In the genomic region with DNA sequence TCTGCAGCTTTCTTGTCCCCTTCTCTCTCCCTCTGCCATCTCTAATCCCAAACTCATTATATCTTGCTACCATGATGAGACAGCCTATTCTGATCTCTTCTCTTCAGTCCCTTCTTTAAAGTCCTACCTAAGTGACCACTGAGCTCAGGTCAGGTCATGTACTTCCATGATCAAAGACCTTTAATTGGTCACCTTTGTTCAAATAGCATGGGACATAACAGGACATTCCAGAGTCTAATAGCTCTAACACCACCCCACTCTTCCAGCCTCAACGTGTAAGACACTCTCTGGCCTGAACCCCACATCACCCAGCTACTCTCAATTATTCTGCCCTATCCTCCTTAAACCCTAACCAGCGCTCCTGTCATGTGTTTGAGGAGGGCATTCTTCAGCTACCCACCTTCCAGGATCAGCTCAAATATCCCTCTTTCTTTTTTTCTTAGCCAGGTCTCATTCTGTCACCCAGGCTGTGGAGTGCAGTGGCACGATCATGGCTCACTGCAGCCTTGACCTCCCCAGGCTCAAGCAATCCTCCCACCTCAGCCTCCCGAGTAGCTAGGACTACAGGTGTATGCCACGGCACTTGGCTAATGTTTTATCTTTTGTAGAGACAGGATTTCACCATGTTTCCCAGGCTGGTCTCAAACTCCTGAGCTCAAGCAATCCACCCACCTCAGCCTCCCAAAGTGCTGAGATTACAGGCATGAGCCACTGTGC, we compare ENCODE assay signal across 27 cellular contexts. TPM values are rescaled to one million over a fixed set of nuclear protein-coding genes. Genes with fewer than 3 reads are reported as not detected.
DNase-seq lines count a peak whose midpoint lies in the region; ATAC-seq, FAIRE-seq and TF ChIP-seq lines count a peak whose summit lies in the region.
"Had no signal": no experiment of that assay in that cellular context is flagged by ENCODE, and none has a peak within 500 bp of the region (broad histone marks: within the 10 kb centered on the region; RNA-seq: fewer than 3 reads in every experiment).

No MANE protein-coding gene starts in this region.

- peak; percentile 28 for FAIRE-seq in H1 (lab: Jason Lieb, UNC)
- FAIRE-seq: A549, HTR-8/SVneo had no signal

- no peaks in the 10 kb centered on the region for H3K27me3 Mint-ChIP-seq in Caco-2 (ENCODE audit: insufficient read depth, unreplicated experiment)
- H3K27me3 Mint-ChIP-seq in GM23338 (ENCODE audit: insufficient read depth, low read depth, poor library complexity): peaks cover 2% of the 10 kb centered on the region
- H3K27me3 Mint-ChIP-seq in nephron progenitor cell (ENCODE audit: low read depth, poor library complexity): no peaks in the 10 kb centered on the region
- H3K27me3 Mint-ChIP-seq: CD4-positive, alpha-beta memory T cell had no signal

- no peak overlapping the region for H3K9ac ChIP-seq in H1 (replicated peaks in 1 of 4; ENCODE audit: extremely low read depth in 1 of 4, low read depth in 3 of 4, low read length in 3 of 4)

- TF ChIP-seq EP300 in H1 (IDR thresholded peaks at IDR 0.05; ENCODE audit: borderline replicate concordance in 1 of 2, low read depth in 2 of 2, low read length in 2 of 2): no peak

- no peak for TF ChIP-seq RAD21 in H1 (IDR thresholded peaks at IDR 0.05 in 1 of 2, conservative IDR thresholded peaks at IDR 0.05 in 1 of 2; ENCODE audit: low read depth in 2 of 2, low read length in 2 of 2)

- no peaks in the 10 kb centered on the region for H3K27me3 ChIP-seq in Caco-2 (replicated peaks; ENCODE audit: control insufficient read depth, insufficient read depth, low read length)
- no peaks in the 10 kb centered on the region for H3K27me3 ChIP-seq in GM23338 (ENCODE audit: insufficient read depth)
- no peaks in the 10 kb centered on the region for H3K27me3 ChIP-seq in H1 (replicated peaks in 1 of 4; ENCODE audit: control insufficient read depth in 3 of 4, extremely low read depth in 1 of 4, insufficient read depth in 3 of 4, low read length in 3 of 4)
- no peaks in the 10 kb centered on the region for H3K27me3 ChIP-seq in BE2C

- H3K27ac Mint-ChIP-seq in Caco-2 (ENCODE audit: unreplicated experiment): peak overlapping the region; percentile 37
- H3K27ac Mint-ChIP-seq in GM23338: peak overlapping the region; percentile 32; the same call in 1 of the 2 replicates
- peak overlapping the region; percentile 65 for H3K27ac Mint-ChIP-seq in nephron progenitor cell
- H3K27ac Mint-ChIP-seq: CD4-positive, alpha-beta memory T cell had no signal

- H3K9me3 ChIP-seq in Caco-2: no peaks in the 10 kb centered on the region
- H3K9me3 ChIP-seq in H1 (ENCODE audit: insufficient read depth in 2 of 2, low read depth in 1 of 2, low read length in 1 of 2): no peaks in the 10 kb centered on the region
- no peaks in the 10 kb centered on the region for H3K9me3 ChIP-seq in BE2C
- H3K9me3 ChIP-seq: A549 had no signal

- H3K27ac ChIP-seq in GM23338 (ENCODE audit: low read depth) (0 out of 2 replicates have a peak overlapping the region, but pooled peaks have one; percentile 61), H1 (ENCODE audit: low read depth, low read length) (no peak overlapping the region)
- H3K27ac ChIP-seq: A549, RWPE1 had no signal

- intact Hi-C loops in Caco-2 (cut with micrococcal nuclease; ENCODE audit: unreplicated experiment): loop anchor here (5.0 kb wide), 1 partner anchor 38 kb away; no protein-coding TSS in a partner anchor

- POLR2A ChIA-PET in Caco-2 (lab: Charles Lee) (no interaction called here), H1 (lab: Charles Lee; ENCODE audit: partially characterized antibody) (interaction anchor here (0.8 kb wide), 1 partner anchor 150 kb away, joined by 3 read pairs; no protein-coding TSS in a partner anchor)

- no peak overlapping the region for H3K18ac ChIP-seq in H1 (ENCODE audit: extremely low read depth, low read length)

- H4K91ac ChIP-seq in H1 (replicated peaks; ENCODE audit: insufficient read length, low read length): no peak overlapping the region

- H4K20me1 ChIP-seq in GM23338 (replicated peaks; ENCODE audit: insufficient read depth) (no peaks in the 10 kb centered on the region), H1 (replicated peaks in 1 of 2; ENCODE audit: control insufficient read depth in 1 of 2, insufficient read depth in 2 of 2, low read length in 2 of 2) (no peaks in the 10 kb centered on the region)

- H3K23ac ChIP-seq in H1 (ENCODE audit: insufficient read length): no peak overlapping the region

- no peak overlapping the region for H4K8ac ChIP-seq in H1 (ENCODE audit: extremely low read depth, insufficient read depth, low read length)

- H3K14ac ChIP-seq in H1 (ENCODE audit: insufficient read length): no peak overlapping the region

- H2BK120ac ChIP-seq in H1 (replicated peaks; ENCODE audit: low read depth, low read length): no peak overlapping the region

- H3K9me2 ChIP-seq in GM23338 (ENCODE audit: insufficient read depth): peaks cover 24% of the 10 kb centered on the region

- no peak overlapping the region for H2BK20ac ChIP-seq in H1 (ENCODE audit: low read length)

- H2BK12ac ChIP-seq in H1 (ENCODE audit: low read depth, low read length): 0 out of 2 replicates have a peak overlapping the region, but pooled peaks have one; percentile 18

- BruUV-seq in Caco-2 (replicated peaks; lab: Mats Ljungman, UMichigan): no TSS peak

- no peaks in the 10 kb centered on the region for H3K36me3 ChIP-seq in Caco-2 (ENCODE audit: control insufficient read depth, insufficient read depth, low read length)
- H3K36me3 ChIP-seq in GM23338 (ENCODE audit: insufficient read depth): no peaks in the 10 kb centered on the region
- H3K36me3 ChIP-seq in H1 (ENCODE audit: control insufficient read depth in 2 of 4, insufficient read depth in 4 of 4, low read length in 3 of 4): no peaks in the 10 kb centered on the region
- no peaks in the 10 kb centered on the region for H3K36me3 ChIP-seq in BE2C

- H4K5ac ChIP-seq in H1 (ENCODE audit: insufficient read length, low read depth, low read length): no peak overlapping the region

- TF ChIP-seq CTCF in Caco-2 (IDR thresholded peaks at IDR 0.05; ENCODE audit: insufficient read depth in 1 of 2, low read depth in 1 of 2, low read length in 1 of 2, severe bottlenecking in 1 of 2, unreplicated experiment in 1 of 2) (no peak), GM23338 (conservative IDR thresholded peaks at IDR 0.05; ENCODE audit: low read depth in 2 of 2) (no peak), H1 (IDR thresholded peaks at IDR 0.05; ENCODE audit: control extremely low read depth in 1 of 3, insufficient read depth in 1 of 3, low read depth in 1 of 3, low read length in 3 of 3) (no peak), nephron progenitor cell (IDR thresholded peaks at IDR 0.05) (no peak), BE2C (IDR thresholded peaks at IDR 0.05; ENCODE audit: low read depth, low read length) (no peak)

- H3F3A ChIP-seq in GM23338 (replicated peaks; ENCODE audit: low read depth): 0 out of 2 replicates have a peak, but pooled peaks cover 3% of the 10 kb centered on the region

- H3K4me1 ChIP-seq in Caco-2: peaks cover 48% of the 10 kb centered on the region
- H3K4me1 ChIP-seq in GM23338 (ENCODE audit: insufficient read depth): peaks cover 12% of the 10 kb centered on the region
- H3K4me1 ChIP-seq in H1 (replicated peaks in 1 of 4; ENCODE audit: control insufficient read depth in 3 of 4, insufficient read depth in 4 of 4, low read length in 3 of 4): peaks cover 0 to 8% (median 3%) of the 10 kb centered on the region in 4 experiments; a peak in 4 of 7 replicates
- no peaks in the 10 kb centered on the region for H3K4me1 ChIP-seq in BE2C
- H3K4me1 ChIP-seq: A549 had no signal

- H3K79me2 ChIP-seq in GM23338 (replicated peaks; ENCODE audit: insufficient read depth): no peaks in the 10 kb centered on the region
- H3K79me2 ChIP-seq in H1 (ENCODE audit: control insufficient read depth in 1 of 2, insufficient read depth in 2 of 2, low read length in 2 of 2): no peaks in the 10 kb centered on the region

- H3K36me3 Mint-ChIP-seq in Caco-2 (ENCODE audit: insufficient read depth, unreplicated experiment) (peaks cover 12% of the 10 kb centered on the region), GM23338 (ENCODE audit: low read depth) (no peaks in the 10 kb centered on the region), nephron progenitor cell (ENCODE audit: low read depth) (no peaks in the 10 kb centered on the region)
- H3K36me3 Mint-ChIP-seq: CD4-positive, alpha-beta memory T cell had no signal

- CTCF ChIA-PET in Caco-2 (lab: Charles Lee): no interaction called here
- CTCF ChIA-PET in H1 (lab: Charles Lee; ENCODE audit: partially characterized antibody): interaction anchor here (1.0 to 2.1 kb wide), 2 partner anchors 18 to 48 kb away, joined by 3 to 5 read pairs; no protein-coding TSS in a partner anchor

- no peak overlapping the region for H2AFZ ChIP-seq in GM23338
- H2AFZ ChIP-seq in H1 (ENCODE audit: low read length): no peak overlapping the region

- no peak overlapping the region for H2BK15ac ChIP-seq in H1 (ENCODE audit: low read length)

- no peaks in the 10 kb centered on the region for H3K79me1 ChIP-seq in H1 (ENCODE audit: low read depth, low read length)

- no peak overlapping the region for H3K4ac ChIP-seq in H1 (replicated peaks; ENCODE audit: insufficient read length, low read depth, low read length)

- no peaks in the 10 kb centered on the region for H3K23me2 ChIP-seq in H1 (ENCODE audit: low read depth, low read length)

- H2AK5ac ChIP-seq in H1 (ENCODE audit: low read depth, low read length): no peak overlapping the region; the same call in 1 of the 2 replicates

- ATAC-seq in GM23338 (no peak), GM19467 (IDR thresholded peaks at IDR 0.05; ENCODE audit: unreplicated experiment) (no peak)
- ATAC-seq: A549, Panc1 had no signal

- TF ChIP-seq POLR2A in H1 (IDR thresholded peaks at IDR 0.05; ENCODE audit: control extremely low read depth in 1 of 2, low read depth in 2 of 2, low read length in 2 of 2): no peak

- H3K4me3 ChIP-seq in Caco-2 (ENCODE audit: low read depth, low read length): no peak overlapping the region
- H3K4me3 ChIP-seq in GM23338: no peak overlapping the region
- peak overlapping the region in 1 of 4 experiments; percentile 30; a peak in 1 of 8 replicates for H3K4me3 ChIP-seq in H1 (ENCODE audit: extremely low read depth in 1 of 4, insufficient read depth in 2 of 4, low read depth in 3 of 4, low read length in 4 of 4)
- H3K4me3 ChIP-seq in BE2C (ENCODE audit: low read depth, low read length): no peak overlapping the region
- H3K4me3 ChIP-seq: A549 had no signal

- no peak overlapping the region for H2BK5ac ChIP-seq in H1 (ENCODE audit: low read depth, low read length)

- no peak overlapping the region for H3K4me3 Mint-ChIP-seq in Caco-2 (ENCODE audit: unreplicated experiment)
- no peak overlapping the region for H3K4me3 Mint-ChIP-seq in GM23338
- H3K4me3 Mint-ChIP-seq in nephron progenitor cell: no peak overlapping the region
- H3K4me3 Mint-ChIP-seq: CD4-positive, alpha-beta memory T cell had no signal

- 93% methylated on average over 5 of the region's 5 CpGs; no CpG with 5 or more reads in 1 of the 2 experiments for WGBS in H1 (ENCODE audit: extremely low coverage in 1 of 2, insufficient coverage in 1 of 2, insufficient read length in 1 of 2, insufficient replicate concordance in 2 of 2, low coverage in 1 of 2, low lambda C conversion rate in 2 of 2, missing lambda C conversion rate in 1 of 2), 2 experiments

- no peak overlapping the region for H3K56ac ChIP-seq in H1 (replicated peaks; ENCODE audit: insufficient read length, low read depth, low read length)

- no peaks in the 10 kb centered on the region for H3K9me3 Mint-ChIP-seq in Caco-2 (ENCODE audit: unreplicated experiment)
- no peaks in the 10 kb centered on the region for H3K9me3 Mint-ChIP-seq in GM23338
- peaks cover 6% of the 10 kb centered on the region for H3K9me3 Mint-ChIP-seq in nephron progenitor cell
- H3K9me3 Mint-ChIP-seq: CD4-positive, alpha-beta memory T cell had no signal

- DNase-seq in Caco-2 (no peak), GM23338 (ENCODE audit: low spot score) (no peak), H1 (ENCODE audit: low read depth in 1 of 2, low spot score in 2 of 2) (no peak), nephron progenitor cell (no peak), BE2C (no peak), COR-L47 (lab: John Stamatoyannopoulos, UW) (no peak)
- DNase-seq: AML-193; C1 segment of cervical spinal cord; CD4-positive, alpha-beta memory T cell; DMS 273 treated with DMSO at 0.1 percent for 48 hours; DMS79 treated with DMSO at 0.1 percent for 48 hours; GOT3; HCEC 1CT; IMR-90; KG1; MM.1S; NCI-H2029; NCI-H446 treated with DMSO at 0.1 percent for 48 hours; NCI-H526; SHP77 had no signal

- no peak overlapping the region for H3K4me2 ChIP-seq in GM23338
- peak overlapping the region in 1 of 2 experiments; percentile 43; a peak in 2 of 4 replicates for H3K4me2 ChIP-seq in H1 (ENCODE audit: insufficient read depth in 1 of 2, low read depth in 2 of 2, low read length in 2 of 2)
- H3K4me2 ChIP-seq: A549 had no signal

- H3K4me1 Mint-ChIP-seq in Caco-2 (ENCODE audit: low read depth, unreplicated experiment) (peaks cover 36% of the 10 kb centered on the region), GM23338 (peaks cover 18% of the 10 kb centered on the region), nephron progenitor cell (no peaks in the 10 kb centered on the region)

RNA-seq across cellular contexts. Expression of a gene that starts 2.1 kb away (rescaled TPM):
- 6.9 and 8.4 TPM in 2 replicates for total RNA-seq in Caco-2 (2022)
- total RNA-seq in GM23338 (2014; rRNA removed; shearing (Covaris generic)): not detected in 2 replicates
- 0.09 TPM in 1 of 2 replicates, not detected in the other for polyA plus RNA-seq in GM23338 (2016; fragmentation: Nextera tagmentation; extraction: Ambion mirVana)
- not detected in 2 replicates for total RNA-seq in H1 (2021; fragmentation: NEBNext Ultra II Directional; extraction: Animal tissue kit (Norgen Biotek cat#: 25700))
- polyA plus RNA-seq in H1 (2011; rRNA removed): not detected in 2 replicates
- polyA plus RNA-seq in H1 (2011; cell fraction: cytosol; rRNA removed): not detected
- polyA plus RNA-seq in H1 (2011; cell fraction: nucleus; rRNA removed): not detected
- polyA plus RNA-seq in H1 (2012, experiment 1 of 2): not detected in 4 replicates
- polyA plus RNA-seq in H1 (2012, experiment 2 of 2): not detected
- not detected for polyA plus RNA-seq in H1 (2013, experiment 1 of 2)
- polyA plus RNA-seq in H1 (2013, experiment 2 of 2): not detected
- not detected in 2 replicates for polyA minus RNA-seq in H1 (2011; rRNA and poly(A)+ RNA removed)
- not detected for polyA minus RNA-seq in H1 (2011; cell fraction: cytosol; rRNA and poly(A)+ RNA removed)
- not detected for polyA minus RNA-seq in H1 (2011; cell fraction: nucleus; rRNA and poly(A)+ RNA removed)
- polyA plus RNA-seq in BE2C (2012; ENCODE audit: insufficient read depth, insufficient read length, low read depth): not detected
- total RNA-seq: CD4-positive, alpha-beta memory T cell; IMR-90; OCI-LY7; SK-MEL-5 had no signal
- polyA plus RNA-seq: CD4-positive, alpha-beta memory T cell; IMR-90 had no signal
